Comparison of ENCODE assay signal across 9 cellular contexts in the genomic region with DNA sequence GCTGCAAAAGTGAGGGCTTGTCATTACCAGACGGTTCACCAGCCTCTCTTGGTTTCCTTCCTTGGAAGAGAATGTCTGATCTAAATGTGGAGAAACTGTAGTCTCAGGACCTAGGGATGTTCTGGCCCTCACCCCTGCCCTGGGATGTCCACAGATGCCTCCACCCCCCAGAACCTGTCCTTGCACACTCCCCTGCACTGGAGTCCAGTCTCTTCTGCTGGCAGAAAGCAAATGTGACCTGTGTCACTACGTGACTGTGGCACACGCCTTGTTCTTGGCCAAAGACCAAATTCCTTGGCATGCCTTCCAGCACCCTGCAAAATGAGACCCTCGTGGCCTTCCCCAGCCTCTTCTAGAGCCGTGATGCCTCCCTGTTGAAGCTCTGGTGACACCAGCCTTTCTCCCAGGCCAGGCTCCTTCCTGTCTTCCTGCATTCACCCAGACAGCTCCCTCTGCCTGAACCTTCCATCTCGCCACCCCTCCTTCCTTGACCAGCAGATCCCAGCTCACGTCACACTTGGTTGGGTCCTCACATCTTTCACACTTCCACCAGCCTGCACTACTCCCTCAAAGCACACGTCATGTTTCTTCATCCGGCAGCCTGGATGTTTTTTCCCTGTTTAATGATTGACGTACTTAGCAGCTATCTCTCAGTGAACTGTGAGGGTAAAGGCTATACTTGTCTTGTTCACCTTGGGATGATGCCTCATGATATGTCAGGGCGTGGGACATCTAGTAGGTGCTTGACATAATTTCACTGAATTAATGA. TPM values are rescaled to one million over a fixed set of nuclear protein-coding genes. Genes with fewer than 3 reads are reported as not detected.
DNase-seq lines count a peak whose midpoint lies in the region; ATAC-seq and TF ChIP-seq lines count a peak whose summit lies in the region.
"Had no signal": no experiment of that assay in that cellular context is flagged by ENCODE, and none has a peak within 500 bp of the region (broad histone marks: within the 10 kb centered on the region; RNA-seq: fewer than 3 reads in every experiment).

No MANE protein-coding gene starts in this region.

- no peaks in the 10 kb centered on the region for H3K27me3 Mint-ChIP-seq in activated CD4-positive, alpha-beta T cell treated with anti-CD3 and anti-CD28 coated beads for 36 hours
- H3K27me3 Mint-ChIP-seq in activated CD8-positive, alpha-beta T cell treated with anti-CD3 and anti-CD28 coated beads for 36 hours = no peaks in the 10 kb centered on the region

- H3K36me3 Mint-ChIP-seq in activated CD4-positive, alpha-beta T cell treated with anti-CD3 and anti-CD28 coated beads for 36 hours (ENCODE audit: low read depth) = peaks cover 45% of the 10 kb centered on the region
- H3K36me3 Mint-ChIP-seq in activated CD8-positive, alpha-beta T cell treated with anti-CD3 and anti-CD28 coated beads for 36 hours (ENCODE audit: low read depth) = peaks cover 38% of the 10 kb centered on the region
- peaks cover 79% of the 10 kb centered on the region for H3K36me3 Mint-ChIP-seq in stimulated activated effector memory CD8-positive, alpha-beta T cell treated with anti-CD3 and anti-CD28 coated beads, Interleukin-12 subunit alpha, Interleukin-12 subunit beta, amount 100 ng/mL, for 72 hours

- ATAC-seq in activated CD4-positive, alpha-beta T cell treated with anti-CD3 and anti-CD28 coated beads for 36 hours = no peak
- ATAC-seq in activated CD8-positive, alpha-beta T cell treated with anti-CD3 and anti-CD28 coated beads for 36 hours = no peak
- no peak for ATAC-seq in stimulated activated effector memory CD8-positive, alpha-beta T cell treated with anti-CD3 and anti-CD28 coated beads, Interleukin-12 subunit alpha, Interleukin-12 subunit beta, amount 100 ng/mL, for 72 hours
- ATAC-seq in GM19455 (IDR thresholded peaks at IDR 0.05; ENCODE audit: unreplicated experiment) (no peak), GM19351 (IDR thresholded peaks at IDR 0.05; ENCODE audit: unreplicated experiment) (no peak)

- no peaks in the 10 kb centered on the region for H3K36me3 ChIP-seq in kidney epithelial cell (ENCODE audit: control insufficient read depth, insufficient read depth, low read length)

- POLR2A ChIA-PET in activated CD4-positive, alpha-beta T cell treated with anti-CD3 and anti-CD28 coated beads for 36 hours (lab: Charles Lee) = interaction anchor here (0.6 to 1.1 kb wide), 2 partner anchors 11 to 31 kb away, joined by 3 read pairs; no protein-coding TSS in a partner anchor
- POLR2A ChIA-PET in activated CD8-positive, alpha-beta T cell treated with anti-CD3 and anti-CD28 coated beads for 36 hours (lab: Charles Lee) = interaction anchor here (0.6 to 2.5 kb wide), 8 partner anchors 8 to 110 kb away, joined by 3 to 16 read pairs (median 4); a partner anchor contains a TSS

- no peak overlapping the region for H3K4me3 Mint-ChIP-seq in activated CD4-positive, alpha-beta T cell treated with anti-CD3 and anti-CD28 coated beads for 36 hours
- no peak overlapping the region for H3K4me3 Mint-ChIP-seq in activated CD8-positive, alpha-beta T cell treated with anti-CD3 and anti-CD28 coated beads for 36 hours
- no peak overlapping the region for H3K4me3 Mint-ChIP-seq in stimulated activated effector memory CD8-positive, alpha-beta T cell treated with anti-CD3 and anti-CD28 coated beads, Interleukin-12 subunit alpha, Interleukin-12 subunit beta, amount 100 ng/mL, for 72 hours

- TF ChIP-seq CTCF in activated CD8-positive, alpha-beta T cell treated with anti-CD3 and anti-CD28 coated beads for 36 hours (IDR thresholded peaks at IDR 0.05) = no peak
- TF ChIP-seq CTCF in kidney epithelial cell (IDR thresholded peaks at IDR 0.05; ENCODE audit: insufficient read depth, low read length, poor library complexity, severe bottlenecking) = no peak

- H3K4me3 ChIP-seq in kidney epithelial cell (ENCODE audit: low read depth, low read length) = no peak overlapping the region

- no peaks in the 10 kb centered on the region for H3K9me3 Mint-ChIP-seq in activated CD4-positive, alpha-beta T cell treated with anti-CD3 and anti-CD28 coated beads for 36 hours (ENCODE audit: low read depth)
- no peaks in the 10 kb centered on the region for H3K9me3 Mint-ChIP-seq in activated CD8-positive, alpha-beta T cell treated with anti-CD3 and anti-CD28 coated beads for 36 hours
- H3K9me3 Mint-ChIP-seq in stimulated activated effector memory CD8-positive, alpha-beta T cell treated with anti-CD3 and anti-CD28 coated beads, Interleukin-12 subunit alpha, Interleukin-12 subunit beta, amount 100 ng/mL, for 72 hours = no peaks in the 10 kb centered on the region

- intact Hi-C loops in activated CD4-positive, alpha-beta T cell treated with anti-CD3 and anti-CD28 coated beads for 36 hours (cut with DNase I, micrococcal nuclease) = no loop called here
- intact Hi-C loops in activated CD8-positive, alpha-beta T cell treated with anti-CD3 and anti-CD28 coated beads for 36 hours (cut with micrococcal nuclease) = no loop called here

- peaks cover 2% of the 10 kb centered on the region for H3K4me1 Mint-ChIP-seq in activated CD4-positive, alpha-beta T cell treated with anti-CD3 and anti-CD28 coated beads for 36 hours
- peaks cover 11% of the 10 kb centered on the region for H3K4me1 Mint-ChIP-seq in activated CD8-positive, alpha-beta T cell treated with anti-CD3 and anti-CD28 coated beads for 36 hours (ENCODE audit: low read depth)
- peaks cover 46% of the 10 kb centered on the region for H3K4me1 Mint-ChIP-seq in stimulated activated effector memory CD8-positive, alpha-beta T cell treated with anti-CD3 and anti-CD28 coated beads, Interleukin-12 subunit alpha, Interleukin-12 subunit beta, amount 100 ng/mL, for 72 hours

- no peak for DNase-seq in activated CD4-positive, alpha-beta T cell treated with anti-CD3 and anti-CD28 coated beads for 36 hours
- no peak for DNase-seq in activated CD4-positive, alpha-beta T cell treated with anti-CD3 and anti-CD28 coated beads for 4 hours
- no peak for DNase-seq in activated CD8-positive, alpha-beta T cell treated with anti-CD3 and anti-CD28 coated beads for 36 hours
- peak; percentile 55 for DNase-seq in kidney epithelial cell (ENCODE audit: low read depth)
- no peak for DNase-seq in stimulated activated effector memory CD8-positive, alpha-beta T cell treated with anti-CD3 and anti-CD28 coated beads, Interleukin-12 subunit alpha, Interleukin-12 subunit beta, amount 100 ng/mL, for 72 hours (ENCODE audit: low spot score in 2 of 2)
- DNase-seq in NCI-H146 (lab: John Stamatoyannopoulos, UW) = no peak
- DNase-seq: DMS153 had no signal

- peak overlapping the region; percentile 2 for H3K27ac Mint-ChIP-seq in activated CD4-positive, alpha-beta T cell treated with anti-CD3 and anti-CD28 coated beads for 36 hours
- H3K27ac Mint-ChIP-seq in activated CD8-positive, alpha-beta T cell treated with anti-CD3 and anti-CD28 coated beads for 36 hours = peak overlapping the region; percentile 13
- H3K27ac Mint-ChIP-seq in stimulated activated effector memory CD8-positive, alpha-beta T cell treated with anti-CD3 and anti-CD28 coated beads, Interleukin-12 subunit alpha, Interleukin-12 subunit beta, amount 100 ng/mL, for 72 hours = peak overlapping the region; percentile 39

- CTCF ChIA-PET in activated CD4-positive, alpha-beta T cell treated with anti-CD3 and anti-CD28 coated beads for 36 hours (lab: Charles Lee) = interaction anchor here (1.1 to 1.3 kb wide), 3 partner anchors 54 to 92 kb away, joined by 3 to 4 read pairs (median 3); a partner anchor contains a TSS
- CTCF ChIA-PET in activated CD8-positive, alpha-beta T cell treated with anti-CD3 and anti-CD28 coated beads for 36 hours (lab: Charles Lee) = no interaction called here

- no peaks in the 10 kb centered on the region for H3K27me3 ChIP-seq in kidney epithelial cell (ENCODE audit: control insufficient read depth, insufficient read depth, low read length)

RNA-seq across cellular contexts. Expression of a gene that starts 4.3 kb away (rescaled TPM):
- 10 to 100 TPM in 1 of 2 experiments, 1 to 10 TPM in 1; 8.9 to 11.1 TPM for total RNA-seq in activated CD4-positive, alpha-beta T cell treated with anti-CD3 and anti-CD28 coated beads for 36 hours
- 1 to 10 TPM; 8.3 to 9.2 TPM for total RNA-seq in activated CD8-positive, alpha-beta T cell treated with anti-CD3 and anti-CD28 coated beads for 36 hours
- total RNA-seq in kidney epithelial cell = 50.9 and 59.5 TPM in 2 replicates

RNA-seq across cellular contexts. Expression of a gene that starts 12.6 kb away (rescaled TPM):
- total RNA-seq in activated CD4-positive, alpha-beta T cell treated with anti-CD3 and anti-CD28 coated beads for 36 hours = 1 to 10 TPM; 6.3 to 8.0 TPM
- 1 to 10 TPM; 6.7 to 7.9 TPM for total RNA-seq in activated CD8-positive, alpha-beta T cell treated with anti-CD3 and anti-CD28 coated beads for 36 hours
- 9.9 and 12.5 TPM in 2 replicates for total RNA-seq in kidney epithelial cell

RNA-seq across cellular contexts. Expression of a gene that starts 36.1 kb away (rescaled TPM):
- total RNA-seq in activated CD4-positive, alpha-beta T cell treated with anti-CD3 and anti-CD28 coated beads for 36 hours = 10 to 100 TPM in 1 of 2 experiments, 1 to 10 TPM in 1; 8.0 to 11.2 TPM
- 10 to 100 TPM in 1 of 2 experiments, 1 to 10 TPM in 1; 9.7 to 10.4 TPM for total RNA-seq in activated CD8-positive, alpha-beta T cell treated with anti-CD3 and anti-CD28 coated beads for 36 hours
- 8.5 and 9.2 TPM in 2 replicates for total RNA-seq in kidney epithelial cell

RNA-seq across cellular contexts. Expression of a gene that starts 49.5 kb away (rescaled TPM):
- 1 to 10 TPM; 7.1 to 9.1 TPM for total RNA-seq in activated CD4-positive, alpha-beta T cell treated with anti-CD3 and anti-CD28 coated beads for 36 hours
- total RNA-seq in activated CD8-positive, alpha-beta T cell treated with anti-CD3 and anti-CD28 coated beads for 36 hours = 1 to 10 TPM; 4.7 to 5.5 TPM
- total RNA-seq in kidney epithelial cell = 9.2 and 16.6 TPM in 2 replicates

RNA-seq across cellular contexts. Expression of a gene that starts 49.5 kb away (rescaled TPM):
- 100 to 1,000 TPM; 210 to 222 TPM for total RNA-seq in activated CD4-positive, alpha-beta T cell treated with anti-CD3 and anti-CD28 coated beads for 36 hours
- total RNA-seq in activated CD8-positive, alpha-beta T cell treated with anti-CD3 and anti-CD28 coated beads for 36 hours = 100 to 1,000 TPM; 274 to 285 TPM
- total RNA-seq in kidney epithelial cell = 0.04 TPM in 1 of 2 replicates, not detected in the other
